Comparison of ENCODE assay signal across 8 cellular contexts in the genomic region with DNA sequence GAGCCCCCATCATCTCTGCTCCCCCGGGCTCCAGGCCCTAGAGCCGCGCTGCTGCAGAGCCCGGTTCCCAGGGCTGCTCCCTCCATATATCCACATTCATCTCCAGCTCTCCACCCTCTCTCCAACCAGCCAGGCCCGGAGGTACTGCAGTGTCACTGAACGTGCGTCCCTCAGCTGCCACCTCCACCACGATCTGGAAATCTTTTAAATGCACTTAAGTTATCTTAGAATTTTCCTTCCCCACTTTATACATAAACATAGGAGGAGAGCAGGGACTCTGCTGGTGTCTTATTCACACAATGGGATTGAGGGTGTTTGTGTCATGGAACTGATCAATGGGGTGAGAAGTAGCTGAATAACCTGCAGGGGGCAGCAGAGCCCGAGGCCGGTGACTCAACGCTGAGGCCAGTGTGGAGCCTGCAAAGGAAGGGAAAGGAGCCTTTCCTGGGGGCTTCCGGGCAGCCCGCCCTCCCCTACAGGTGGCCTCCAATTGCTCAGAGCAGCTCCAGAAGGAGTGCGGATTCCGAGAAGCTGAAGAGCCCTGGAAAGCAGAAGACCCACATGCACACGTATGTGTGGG. TPM values are rescaled to one million over a fixed set of nuclear protein-coding genes. Genes with fewer than 3 reads are reported as not detected.
DNase-seq lines count a peak whose midpoint lies in the region; ATAC-seq lines count a peak whose summit lies in the region.
"Not testable (repeated sequence)": the region's sequence is repeated elsewhere in the genome, so short reads cannot be mapped to it uniquely, and the experiment has no call there.

No MANE protein-coding gene starts in this region.

- H3K27me3 Mint-ChIP-seq in CD4-positive, CD25-positive, alpha-beta regulatory T cell; IgD-negative memory B cell; activated naive CD8-positive, alpha-beta T cell treated with anti-CD3 and anti-CD28 coated beads, Interleukin-2, amount 10 ng/mL, durations not matched to agents 7 days and 5 days; natural killer cell treated with Interleukin-12 subunit alpha and Interleukin-12 subunit beta and Interleukin-15 and Interleukin-18, amount 100 ng/mL, for 72 hours: not testable (repeated sequence)

- POLR2A ChIA-PET in activated naive CD8-positive, alpha-beta T cell treated with anti-CD3 and anti-CD28 coated beads, Interleukin-2, amount 10 ng/mL, durations not matched to agents 7 days and 5 days (lab: Charles Lee) = interaction anchor here (1.3 kb wide), 1 partner anchor 109 kb away, joined by 4 read pairs; no protein-coding TSS in a partner anchor

- not testable (repeated sequence) for H3K4me3 Mint-ChIP-seq in CD4-positive, CD25-positive, alpha-beta regulatory T cell; IgD-negative memory B cell; activated naive CD8-positive, alpha-beta T cell treated with anti-CD3 and anti-CD28 coated beads, Interleukin-2, amount 10 ng/mL, durations not matched to agents 7 days and 5 days; natural killer cell treated with Interleukin-12 subunit alpha and Interleukin-12 subunit beta and Interleukin-15 and Interleukin-18, amount 100 ng/mL, for 72 hours

- H3K9me3 Mint-ChIP-seq in CD4-positive, CD25-positive, alpha-beta regulatory T cell; IgD-negative memory B cell; activated naive CD8-positive, alpha-beta T cell treated with anti-CD3 and anti-CD28 coated beads, Interleukin-2, amount 10 ng/mL, durations not matched to agents 7 days and 5 days; natural killer cell treated with Interleukin-12 subunit alpha and Interleukin-12 subunit beta and Interleukin-15 and Interleukin-18, amount 100 ng/mL, for 72 hours: not testable (repeated sequence)

- H3K27me3 ChIP-seq in CD4-positive, CD25-positive, alpha-beta regulatory T cell (ENCODE audit: control insufficient read depth, insufficient read depth, low read length) = not testable (repeated sequence)

- H3K4me1 ChIP-seq in CD4-positive, CD25-positive, alpha-beta regulatory T cell (ENCODE audit: control insufficient read depth, insufficient read depth, low read length, poor library complexity, severe bottlenecking) = not testable (repeated sequence)

- DNase-seq in CD4-positive, CD25-positive, alpha-beta regulatory T cell = peak in 2 of 3 donors; percentile 13 to 18
- peak; percentile 25 for DNase-seq in RPMI8226
- DNase-seq in activated CD4-positive, alpha-beta T cell treated with anti-CD3 and anti-CD28 coated beads, Interleukin-2, amount 50 U/mL, for 4 hours = peak; percentile 16 to 31
- DNase-seq in activated naive CD8-positive, alpha-beta T cell treated with anti-CD3 and anti-CD28 coated beads, Interleukin-2, amount 10 ng/mL, durations not matched to agents 7 days and 5 days = peak; percentile 63
- peak; percentile 4 for DNase-seq in globus pallidus (ENCODE audit: low spot score)
- DNase-seq in natural killer cell treated with Interleukin-12 subunit alpha and Interleukin-12 subunit beta and Interleukin-15 and Interleukin-18, amount 100 ng/mL, for 72 hours (ENCODE audit: low spot score) = not testable (repeated sequence)
- peak; percentile 15 to 44 (median 22) for DNase-seq in stimulated activated CD4-positive, alpha-beta T cell treated with anti-CD3 and anti-CD28 coated beads, TNF-alpha, amount 100 ng/mL, for 24 hours (ENCODE audit: low read depth in 3 of 3)

- not testable (repeated sequence) for H3K27ac ChIP-seq in CD4-positive, CD25-positive, alpha-beta regulatory T cell (ENCODE audit: insufficient read depth, low read length, poor library complexity, severe bottlenecking)

- not testable (repeated sequence) for H3K4me3 ChIP-seq in CD4-positive, CD25-positive, alpha-beta regulatory T cell (ENCODE audit: low read depth, low read length)

- H3K4me1 Mint-ChIP-seq in CD4-positive, CD25-positive, alpha-beta regulatory T cell; IgD-negative memory B cell; activated naive CD8-positive, alpha-beta T cell treated with anti-CD3 and anti-CD28 coated beads, Interleukin-2, amount 10 ng/mL, durations not matched to agents 7 days and 5 days; natural killer cell treated with Interleukin-12 subunit alpha and Interleukin-12 subunit beta and Interleukin-15 and Interleukin-18, amount 100 ng/mL, for 72 hours (ENCODE audit: low read depth in 2 of 2): not testable (repeated sequence)

- H3K9me3 ChIP-seq in CD4-positive, CD25-positive, alpha-beta regulatory T cell (ENCODE audit: control insufficient read depth in 2 of 2, low read length in 2 of 2) = not testable (repeated sequence)

- H3K27ac Mint-ChIP-seq in CD4-positive, CD25-positive, alpha-beta regulatory T cell; activated naive CD8-positive, alpha-beta T cell treated with anti-CD3 and anti-CD28 coated beads, Interleukin-2, amount 10 ng/mL, durations not matched to agents 7 days and 5 days; natural killer cell treated with Interleukin-12 subunit alpha and Interleukin-12 subunit beta and Interleukin-15 and Interleukin-18, amount 100 ng/mL, for 72 hours: not testable (repeated sequence)
- peak overlapping the region in 2 of 3 donors; percentile 39 to 60 for H3K27ac Mint-ChIP-seq in IgD-negative memory B cell

- H3K36me3 ChIP-seq in CD4-positive, CD25-positive, alpha-beta regulatory T cell (ENCODE audit: control insufficient read depth, insufficient read depth, low read length) = not testable (repeated sequence)

- ATAC-seq in CD4-positive, CD25-positive, alpha-beta regulatory T cell (ENCODE audit: low read depth in 2 of 2) = not testable (repeated sequence)
- peak; percentile 67 for ATAC-seq in activated naive CD8-positive, alpha-beta T cell treated with anti-CD3 and anti-CD28 coated beads, Interleukin-2, amount 10 ng/mL, durations not matched to agents 7 days and 5 days (ENCODE audit: low read depth)
- peak; percentile 52 to 75 for ATAC-seq in natural killer cell treated with Interleukin-12 subunit alpha and Interleukin-12 subunit beta and Interleukin-15 and Interleukin-18, amount 100 ng/mL, for 72 hours

- not testable (repeated sequence) for H3K36me3 Mint-ChIP-seq in CD4-positive, CD25-positive, alpha-beta regulatory T cell; IgD-negative memory B cell; activated naive CD8-positive, alpha-beta T cell treated with anti-CD3 and anti-CD28 coated beads, Interleukin-2, amount 10 ng/mL, durations not matched to agents 7 days and 5 days; natural killer cell treated with Interleukin-12 subunit alpha and Interleukin-12 subunit beta and Interleukin-15 and Interleukin-18, amount 100 ng/mL, for 72 hours

RNA-seq across cellular contexts. Expression of gene ZNF69, which starts 7.8 kb away (rescaled TPM):
- total RNA-seq in CD4-positive, CD25-positive, alpha-beta regulatory T cell = 2.0 TPM
- polyA plus RNA-seq in CD4-positive, CD25-positive, alpha-beta regulatory T cell = 1 to 10 TPM in 2 of 4 donors, under 1 TPM in 2; 0.86 to 2.6 (median 1.5) TPM
- 2.1 TPM for polyA plus RNA-seq in IgD-negative memory B cell
- 1 to 10 TPM; 4.5 to 5.8 TPM for total RNA-seq in activated naive CD8-positive, alpha-beta T cell treated with anti-CD3 and anti-CD28 coated beads, Interleukin-2, amount 10 ng/mL, durations not matched to agents 7 days and 5 days
- 1 to 10 TPM; 3.0 to 3.5 TPM for total RNA-seq in natural killer cell treated with Interleukin-12 subunit alpha and Interleukin-12 subunit beta and Interleukin-15 and Interleukin-18, amount 100 ng/mL, for 72 hours

RNA-seq across cellular contexts. Expression of gene ZNF439, which starts 31.3 kb away (rescaled TPM):
- total RNA-seq in CD4-positive, CD25-positive, alpha-beta regulatory T cell = 6.0 TPM
- polyA plus RNA-seq in CD4-positive, CD25-positive, alpha-beta regulatory T cell = 1 to 10 TPM in 2 of 4 donors, under 1 TPM in 2; 0.60 to 4.6 (median 2.2) TPM
- polyA plus RNA-seq in IgD-negative memory B cell = 8.7 TPM
- 10 to 100 TPM; 16.0 to 16.8 TPM for total RNA-seq in activated naive CD8-positive, alpha-beta T cell treated with anti-CD3 and anti-CD28 coated beads, Interleukin-2, amount 10 ng/mL, durations not matched to agents 7 days and 5 days
- 10 to 100 TPM in 1 of 2 donors, 1 to 10 TPM in 1; 9.5 to 13.9 TPM for total RNA-seq in natural killer cell treated with Interleukin-12 subunit alpha and Interleukin-12 subunit beta and Interleukin-15 and Interleukin-18, amount 100 ng/mL, for 72 hours

RNA-seq across cellular contexts. Expression of gene ZNF700, which starts 45.1 kb away (rescaled TPM):
- total RNA-seq in CD4-positive, CD25-positive, alpha-beta regulatory T cell = 17.1 TPM
- polyA plus RNA-seq in CD4-positive, CD25-positive, alpha-beta regulatory T cell = 1 to 10 TPM; 3.6 to 5.1 (median 4.3) TPM
- polyA plus RNA-seq in IgD-negative memory B cell = 3.9 TPM
- total RNA-seq in activated naive CD8-positive, alpha-beta T cell treated with anti-CD3 and anti-CD28 coated beads, Interleukin-2, amount 10 ng/mL, durations not matched to agents 7 days and 5 days = 10 to 100 TPM; 24.7 to 26.1 TPM
- total RNA-seq in natural killer cell treated with Interleukin-12 subunit alpha and Interleukin-12 subunit beta and Interleukin-15 and Interleukin-18, amount 100 ng/mL, for 72 hours = 10 to 100 TPM; 21.6 to 35.0 TPM
